In genomic region chr13:111153977-111154332, GRCh38 we compare ENCODE assay signal across 8 cellular contexts. TPM values are rescaled to one million over a fixed set of nuclear protein-coding genes. Genes with fewer than 3 reads are reported as not detected.
DNase-seq lines count a peak whose midpoint lies in the region; ATAC-seq and TF ChIP-seq lines count a peak whose summit lies in the region.

No MANE protein-coding gene starts in this region.

- H3K36me3 ChIP-seq in upper lobe of right lung, result peaks cover 1% of the 10 kb centered on the region

- H3K27ac Mint-ChIP-seq in nephron, result peak overlapping the region; percentile 95 to 98 (median 98)

- TF ChIP-seq CTCF in HL-60 (IDR thresholded peaks at IDR 0.05; ENCODE audit: insufficient read depth, low read length) (no peak), nephron (IDR thresholded peaks at IDR 0.05; ENCODE audit: unreplicated experiment in 3 of 3) (peak in 1 of 3 experiments; percentile 3), upper lobe of right lung (IDR thresholded peaks at IDR 0.05) (peak; percentile 17)

- H3K27ac ChIP-seq in HL-60 (replicated peaks), result peak overlapping the region; percentile 88
- peak overlapping the region; percentile 98 for H3K27ac ChIP-seq in upper lobe of right lung

- H3K36me3 Mint-ChIP-seq in nephron (ENCODE audit: low read depth), result peaks cover 3% of the 10 kb centered on the region

- peak; percentile 45 to 65 for DNase-seq in HL-60 (ENCODE audit: low read depth in 1 of 2, low spot score in 1 of 2)
- DNase-seq in activated CD4-positive, CD25-positive, alpha-beta regulatory T cell (lab: John Stamatoyannopoulos, UW), result peak in 3 of 4 experiments; percentile 30 to 48 (median 39)
- peak; percentile 79 to 83 for DNase-seq in erythroblast (lab: John Stamatoyannopoulos, UW)
- DNase-seq in upper lobe of right lung, result no peak
- DNase-seq in NCI-H1694 treated with DMSO at 0.1 percent for 48 hours (lab: John Stamatoyannopoulos, UW), result no peak

- H3K4me3 Mint-ChIP-seq in nephron, result peak overlapping the region; percentile 93 to 95 (median 93)

- peak; percentile 51 for ATAC-seq in GM21390 (IDR thresholded peaks at IDR 0.05; ENCODE audit: unreplicated experiment)
- peak; percentile 69 for ATAC-seq in upper lobe of right lung

- intact Hi-C loops in upper lobe of right lung (cut with DNase I), result no loop called here

- H3K27me3 ChIP-seq in HL-60 (ENCODE audit: insufficient read depth, poor library complexity, severe bottlenecking) (no peaks in the 10 kb centered on the region), upper lobe of right lung (no peaks in the 10 kb centered on the region)

- H3K4me1 Mint-ChIP-seq in nephron, result peaks cover 42% of the 10 kb centered on the region

- peak overlapping the region; percentile 78 for H3K4me3 ChIP-seq in GM08714 (ENCODE audit: low read length)
- peak overlapping the region; percentile 91 for H3K4me3 ChIP-seq in HL-60 (replicated peaks; ENCODE audit: insufficient read depth, low read length)
- peak overlapping the region; percentile 81 for H3K4me3 ChIP-seq in upper lobe of right lung

- H3K4me1 ChIP-seq in upper lobe of right lung, result peaks cover 23% of the 10 kb centered on the region

- no peak for TF ChIP-seq POLR2A in erythroblast (IDR thresholded peaks at IDR 0.05; ENCODE audit: low read length)

- H3K27me3 Mint-ChIP-seq in nephron (ENCODE audit: low read depth), result peaks cover 3% of the 10 kb centered on the region

- H3K9me3 Mint-ChIP-seq in nephron, result no peaks in the 10 kb centered on the region

- no peaks in the 10 kb centered on the region for H3K9me3 ChIP-seq in upper lobe of right lung

RNA-seq across cellular contexts. Expression of gene ARHGEF7, which starts 38.8 kb away (rescaled TPM):
- 63.2 TPM for total RNA-seq in upper lobe of right lung

Comparison
In these comparisons a context has a peak if more than half of its experiments do, and no peak if none do; other contexts are left out.
1. DNase-seq: peak in HL-60 (2 of 2), activated CD4-positive, CD25-positive, alpha-beta regulatory T cell (3 of 4) and erythroblast (2 of 2); none in upper lobe of right lung (single experiment) and NCI-H1694 treated with DMSO at 0.1 percent for 48 hours (single experiment).
2. Peak in every context shown above with its lines, with median percentiles within 50 percentile points of each other: H3K4me3 ChIP-seq.